ENCODE assay signal across 36 cellular contexts in the genomic region with DNA sequence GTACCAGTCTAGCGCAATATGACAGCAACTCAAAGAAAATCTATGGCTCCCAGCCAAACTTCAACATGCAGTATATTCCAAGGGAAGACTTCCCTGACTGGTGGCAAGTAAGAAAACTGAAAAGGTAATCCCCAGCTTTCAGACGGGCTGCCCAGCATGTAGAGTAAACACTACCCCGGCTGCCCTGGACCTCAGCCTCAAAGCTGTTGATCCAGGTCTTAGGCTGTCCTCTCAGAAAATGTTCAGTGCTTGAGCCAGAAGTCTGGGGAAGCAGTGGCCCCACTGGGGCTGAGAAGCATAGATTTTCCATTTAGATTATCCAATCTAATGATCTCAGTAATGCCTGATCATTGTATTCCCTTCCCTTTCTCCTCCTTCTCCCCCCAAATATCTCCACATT. TPM values are rescaled to one million over a fixed set of nuclear protein-coding genes. Genes with fewer than 3 reads are reported as not detected.
"Had no signal": no experiment of that assay in that cellular context is flagged by ENCODE, and none has a peak within 500 bp of the region (broad histone marks: within the 10 kb centered on the region; RNA-seq: fewer than 3 reads in every experiment).

No MANE protein-coding gene starts in this region.

- DNase-seq: activated CD4-positive, alpha-beta memory T cell treated with anti-CD3 and anti-CD28 coated beads for 36 hours; activated CD4-positive, alpha-beta T cell treated with anti-CD3 and anti-CD28 coated beads for 36 hours; activated CD4-positive, alpha-beta T cell treated with anti-CD3 and anti-CD28 coated beads, Interleukin-2, amount 10 ng/mL, durations not matched to agents 24 days and 14 days; activated CD4-positive, CD25-positive, alpha-beta regulatory T cell; activated CD4-positive, CD25-positive, alpha-beta regulatory T cell treated with anti-CD3 and anti-CD28 coated beads, Interleukin-2, amount 50 U/mL, for 72 hours; activated CD8-positive, alpha-beta memory T cell treated with anti-CD3 and anti-CD28 coated beads, Interleukin-2, amount 10 ng/mL, durations not matched to agents 7 days and 5 days; activated CD8-positive, alpha-beta memory T cell treated with anti-CD3 and anti-CD28 coated beads, Interleukin-2, amount 50 U/mL, for 4 hours; activated CD8-positive, alpha-beta T cell treated with anti-CD3 and anti-CD28 coated beads, Interleukin-2, amount 10 ng/mL, durations not matched to agents 7 days and 5 days; activated effector memory CD4-positive, alpha-beta T cell treated with anti-CD3 and anti-CD28 coated beads, Interleukin-2, amount 50 U/mL, for 16 hours; activated naive CD4-positive, alpha-beta T cell treated with anti-CD3 and anti-CD28 coated beads for 36 hours; activated naive CD8-positive, alpha-beta T cell treated with anti-CD3 and anti-CD28 coated beads for 36 hours; activated naive CD8-positive, alpha-beta T cell treated with anti-CD3 and anti-CD28 coated beads, Interleukin-2, amount 50 U/mL, for 24 hours; activated T-cell treated with anti-CD3 and anti-CD28 coated beads, Interleukin-2, amount 50 U/mL, for 1 hour; activated T-cell treated with anti-CD3 and anti-CD28 coated beads, Interleukin-2, amount 50 U/mL, for 48 hours; adrenal gland; amygdala; aorta; body of pancreas; caudate nucleus; cortex of kidney; dermis blood vessel endothelial cell; effector CD4-positive, alpha-beta T cell; effector memory CD8-positive, alpha-beta T cell; esophagus squamous epithelium; foreskin melanocyte; T-helper 2 cell had no signal

- H3K9me3 ChIP-seq: adrenal gland, body of pancreas, esophagus squamous epithelium, gastroesophageal sphincter had no signal

- H3K27me3 ChIP-seq: body of pancreas, esophagus squamous epithelium, gastroesophageal sphincter had no signal

- H3K27ac ChIP-seq: adrenal gland, body of pancreas, epithelial cell of prostate, esophagus squamous epithelium, gastroesophageal sphincter had no signal

- H3K4me1 ChIP-seq: adrenal gland, body of pancreas, esophagus squamous epithelium, gastroesophageal sphincter had no signal

- H3K4me3 ChIP-seq: adrenal gland, body of pancreas, esophagus squamous epithelium, gastroesophageal sphincter had no signal

- FAIRE-seq: colon had no signal

- ATAC-seq: activated CD4-positive, alpha-beta T cell treated with anti-CD3 and anti-CD28 coated beads for 36 hours; activated CD8-positive, alpha-beta memory T cell treated with anti-CD3 and anti-CD28 coated beads, Interleukin-2, amount 10 ng/mL, durations not matched to agents 7 days and 5 days; activated CD8-positive, alpha-beta T cell treated with anti-CD3 and anti-CD28 coated beads, Interleukin-2, amount 10 ng/mL, durations not matched to agents 7 days and 5 days; activated naive CD8-positive, alpha-beta T cell treated with anti-CD3 and anti-CD28 coated beads, Interleukin-2, amount 50 U/mL, for 24 hours; body of pancreas; effector memory CD8-positive, alpha-beta T cell; gastroesophageal sphincter had no signal

- H3K36me3 ChIP-seq: adrenal gland, esophagus squamous epithelium, gastroesophageal sphincter had no signal

RNA-seq across cellular contexts. Expression of a gene that starts 21.9 kb away (rescaled TPM):
- total RNA-seq: activated CD4-positive, alpha-beta memory T cell treated with anti-CD3 and anti-CD28 coated beads for 36 hours; activated CD4-positive, alpha-beta T cell treated with anti-CD3 and anti-CD28 coated beads for 36 hours; activated CD4-positive, alpha-beta T cell treated with anti-CD3 and anti-CD28 coated beads, Interleukin-2, amount 10 ng/mL, durations not matched to agents 24 days and 14 days; activated CD8-positive, alpha-beta memory T cell treated with anti-CD3 and anti-CD28 coated beads for 36 hours; activated CD8-positive, alpha-beta memory T cell treated with anti-CD3 and anti-CD28 coated beads, Interleukin-2, amount 10 ng/mL, durations not matched to agents 7 days and 5 days; activated CD8-positive, alpha-beta T cell treated with anti-CD3 and anti-CD28 coated beads, Interleukin-2, amount 10 ng/mL, durations not matched to agents 7 days and 5 days; activated naive CD4-positive, alpha-beta T cell treated with anti-CD3 and anti-CD28 coated beads for 36 hours; activated naive CD8-positive, alpha-beta T cell treated with anti-CD3 and anti-CD28 coated beads for 36 hours; activated T-helper 1 cell treated with anti-CD3 and anti-CD28 coated beads, Interleukin-12 subunit alpha, Interleukin-12 subunit beta, Interleukin-2, Interleukin-4 antibody, amounts not matched to agents 30 ng/mL and 10 ng/mL and 1 ng/mL, durations not matched to agents 14 hours and 24 hours and 36 hours; activated T-helper 2 cell treated with anti-CD3 and anti-CD28 coated beads, Interferon-gamma antibody, Interleukin-2, Interleukin-4, amounts not matched to agents 10 μg/mL and 5 μg/mL and 100 μg/mL, durations not matched to agents 14 hours and 24 hours and 36 hours; chondrocyte; fibroblast of lung; fibroblast of villous mesenchyme; T-helper 1 cell treated with Interleukin-12 subunit alpha and Interleukin-12 subunit beta and Interleukin-4 antibody, amounts not matched to agents 30 ng/mL and 1 ng/mL, for 36 hours had no signal
- polyA plus RNA-seq: fibroblast of lung had no signal
